Comparison of ENCODE assay signal across 17 cellular contexts in genomic region chr2:124678043-124678442, GRCh38.
"Had no signal": no experiment of that assay in that cellular context is flagged by ENCODE, and none has a peak within 500 bp of the region (broad histone marks: within the 10 kb centered on the region; RNA-seq: fewer than 3 reads in every experiment).

No MANE protein-coding gene starts in this region.

- H3K4me1 ChIP-seq: right atrium auricular region, sigmoid colon, stomach, transverse colon had no signal

- DNase-seq: central memory CD4-positive, alpha-beta T cell; effector CD4-positive, alpha-beta T cell; endodermal cell; immature natural killer cell; kidney; midbrain; sigmoid colon; stimulated activated CD4-positive, alpha-beta T cell treated with anti-CD3 and anti-CD28 coated beads, Interleukin-2, amount 100 ng/mL, for 24 hours; stimulated activated naive CD4-positive, alpha-beta T cell; stomach; substantia nigra; transverse colon had no signal

- H3K36me3 ChIP-seq: neutrophil, right atrium auricular region, sigmoid colon, stomach, thoracic aorta, transverse colon had no signal

- H3K27me3 ChIP-seq: neutrophil, right atrium auricular region, sigmoid colon, stomach, transverse colon had no signal

- H3K4me3 ChIP-seq: coronary artery, right atrium auricular region, sigmoid colon, skin epidermis, stomach, thoracic aorta, transverse colon had no signal

- H3K27ac ChIP-seq: coronary artery, neutrophil, right atrium auricular region, sigmoid colon, skin epidermis, stomach, thoracic aorta, transverse colon had no signal

- H3K9me3 ChIP-seq: neutrophil, thoracic aorta, transverse colon had no signal
